In genomic region chr21:32727728-32728454, GRCh38 we compare ENCODE assay signal across 8 cellular contexts. TPM values are rescaled to one million over a fixed set of nuclear protein-coding genes. Genes with fewer than 3 reads are reported as not detected.
DNase-seq lines count a peak whose midpoint lies in the region; ATAC-seq and TF ChIP-seq lines count a peak whose summit lies in the region.

Gene SYNJ1, minus strand, starts transcription at chr21:32728013. Its CDS starts 1,118 bp downstream, at chr21:32726895.

- CTCF ChIA-PET in CD4-positive, alpha-beta memory T cell (lab: Charles Lee; ENCODE audit: partially characterized antibody): interaction anchor here (0.9 to 2.7 kb wide), 3 partner anchors 10 to 44 kb away, joined by 3 to 34 read pairs (median 4); partner anchors contain the start of gene PAXBP1
- CTCF ChIA-PET in activated CD4-positive, alpha-beta memory T cell treated with anti-CD3 and anti-CD28 coated beads for 36 hours (lab: Charles Lee): interaction anchor here (0.6 to 2.1 kb wide), 5 partner anchors 42 to 213 kb away, joined by 3 to 11 read pairs (median 4); partner anchors contain the start of gene PAXBP1

- H3K36me3 ChIP-seq in CD4-positive, alpha-beta memory T cell (ENCODE audit: insufficient read depth, low read length): no peaks in the 10 kb centered on the region

- TF ChIP-seq CTCF in lower leg skin (IDR thresholded peaks at IDR 0.05): no peak

- peak within 1 kb of the TSS; percentile 75 for H3K27ac ChIP-seq in CD4-positive, alpha-beta memory T cell (ENCODE audit: low read depth, low read length)

- WGBS in lower leg skin, 2 donors: 0% methylated on average over 12 to 49 of the region's 72 CpGs

- POLR2A ChIA-PET in CD4-positive, alpha-beta memory T cell (lab: Charles Lee; ENCODE audit: partially characterized antibody): interaction anchor here (0.7 to 3.3 kb wide), 16 partner anchors 11 to 861 kb away, joined by 3 to 90 read pairs (median 6); partner anchors contain the start of genes CFAP298, DONSON, IFNAR1 and PAXBP1
- POLR2A ChIA-PET in activated CD4-positive, alpha-beta memory T cell treated with anti-CD3 and anti-CD28 coated beads for 36 hours (lab: Charles Lee): interaction anchor here (0.6 to 2.5 kb wide), 8 partner anchors 8 to 752 kb away, joined by 3 to 21 read pairs (median 4); partner anchors contain the start of genes CFAP298, PAXBP1 and TMEM50B

- no peak for TF ChIP-seq POLR2A in lower leg skin (IDR thresholded peaks at IDR 0.05)

- intact Hi-C loops in CD4-positive, alpha-beta memory T cell (cut with micrococcal nuclease): loop anchor here (1.0 to 5.0 kb wide), 7 partner anchors 44 to 914 kb away; partner anchors contain the start of genes CFAP298, CRYZL1, DNAJC28 and EVA1C
- intact Hi-C loops in activated CD4-positive, alpha-beta memory T cell treated with anti-CD3 and anti-CD28 coated beads for 36 hours (cut with micrococcal nuclease): loop anchor here (1.0 to 10.0 kb wide), 2 partner anchors 44 to 113 kb away; partner anchors contain the start of gene CFAP298
- intact Hi-C loops in lower leg skin (cut with DNase I; ENCODE audit: low total_unique reads): no loop called here

- peaks cover 38 to 76% (median 52%) of the 10 kb centered on the region in 4 donors for H3K4me1 Mint-ChIP-seq in CD4-positive, alpha-beta memory T cell
- peaks cover 51% of the 10 kb centered on the region for H3K4me1 Mint-ChIP-seq in activated CD4-positive, alpha-beta memory T cell treated with anti-CD3 and anti-CD28 coated beads for 36 hours (ENCODE audit: low read depth)

- H3K27ac Mint-ChIP-seq in CD4-positive, alpha-beta memory T cell: peak within 1 kb of the TSS; percentile 90 to 98 (median 98)
- H3K27ac Mint-ChIP-seq in activated CD4-positive, alpha-beta memory T cell treated with anti-CD3 and anti-CD28 coated beads for 36 hours: peak within 1 kb of the TSS; percentile 92

- H3K9me3 ChIP-seq in CD4-positive, alpha-beta memory T cell (ENCODE audit: control insufficient read depth in 1 of 2, low read length in 2 of 2): no peaks in the 10 kb centered on the region

- peaks cover 0 to 2% (median 0%) of the 10 kb centered on the region in 8 donors for H3K9me3 Mint-ChIP-seq in CD4-positive, alpha-beta memory T cell
- H3K9me3 Mint-ChIP-seq in activated CD4-positive, alpha-beta memory T cell treated with anti-CD3 and anti-CD28 coated beads for 36 hours: no peaks in the 10 kb centered on the region

- peak; percentile 95 for ATAC-seq in GM19455 (IDR thresholded peaks at IDR 0.05; ENCODE audit: unreplicated experiment)

- H3K4me3 Mint-ChIP-seq in CD4-positive, alpha-beta memory T cell: peak within 1 kb of the TSS; percentile 97 to 100 (median 98)
- peak within 1 kb of the TSS; percentile 92 for H3K4me3 Mint-ChIP-seq in activated CD4-positive, alpha-beta memory T cell treated with anti-CD3 and anti-CD28 coated beads for 36 hours

- no peaks in the 10 kb centered on the region for H3K27me3 Mint-ChIP-seq in CD4-positive, alpha-beta memory T cell
- H3K27me3 Mint-ChIP-seq in activated CD4-positive, alpha-beta memory T cell treated with anti-CD3 and anti-CD28 coated beads for 36 hours: no peaks in the 10 kb centered on the region

- peak within 1 kb of the TSS; percentile 62 to 92 for H3K4me3 ChIP-seq in CD4-positive, alpha-beta memory T cell (ENCODE audit: low read length in 2 of 2)
- H3K4me3 ChIP-seq in lower leg skin (ENCODE audit: low read depth, poor library complexity, severe bottlenecking): peak within 1 kb of the TSS; percentile 99

- peaks cover 58% of the 10 kb centered on the region for H3K4me1 ChIP-seq in CD4-positive, alpha-beta memory T cell (ENCODE audit: insufficient read depth, low read length)

- peaks cover 10 to 27% of the 10 kb centered on the region in 2 donors for H3K36me3 Mint-ChIP-seq in CD4-positive, alpha-beta memory T cell
- peaks cover 15% of the 10 kb centered on the region for H3K36me3 Mint-ChIP-seq in activated CD4-positive, alpha-beta memory T cell treated with anti-CD3 and anti-CD28 coated beads for 36 hours

- H3K27me3 ChIP-seq in CD4-positive, alpha-beta memory T cell (ENCODE audit: insufficient read depth, low read length): no peaks in the 10 kb centered on the region

- peak; percentile 94 to 95 (median 94) for DNase-seq in CD4-positive, alpha-beta memory T cell
- peak; percentile 89 for DNase-seq in HK-2 (ENCODE audit: unreplicated experiment)
- peak; percentile 84 for DNase-seq in NCI-H82 treated with DMSO at 0.1 percent for 48 hours (lab: John Stamatoyannopoulos, UW; ENCODE audit: unreplicated experiment)
- peak; percentile 96 for DNase-seq in activated CD4-positive, alpha-beta memory T cell treated with anti-CD3 and anti-CD28 coated beads for 36 hours
- peak; percentile 78 to 97 for DNase-seq in dermis microvascular lymphatic vessel endothelial cell (ENCODE audit: low read depth in 2 of 2)
- peak; percentile 90 to 99 for DNase-seq in lower leg skin (ENCODE audit: low spot score in 2 of 2)
- peak; percentile 92 for DNase-seq in stimulated activated CD4-positive, alpha-beta T cell treated with anti-CD3 and anti-CD28 coated beads, Interleukin-4, amount 100 ng/mL, for 4 hours

RNA-seq across cellular contexts. Expression of gene SYNJ1, which starts in this region (rescaled TPM):
- total RNA-seq in CD4-positive, alpha-beta memory T cell: 10 to 100 TPM; 27.6 to 29.4 TPM
- polyA plus RNA-seq in CD4-positive, alpha-beta memory T cell: 1 to 10 TPM; 5.6 to 6.2 TPM
- total RNA-seq in activated CD4-positive, alpha-beta memory T cell treated with anti-CD3 and anti-CD28 coated beads for 36 hours: 10 to 100 TPM; 13.3 to 14.2 TPM
- total RNA-seq in dermis microvascular lymphatic vessel endothelial cell (7.1 and 9.2 TPM in 2 replicates), lower leg skin (10 to 100 TPM in 2 of 4 donors, 1 to 10 TPM in 2; 5.9 to 18.1 (median 10.8) TPM)

Comparison
In these comparisons a context has a peak if more than half of its experiments do, and no peak if none do; other contexts are left out.
1. Peak in every context shown above with its lines: DNase-seq, ATAC-seq, H3K4me3 ChIP-seq and H3K27ac ChIP-seq.